In genomic region chr1:2091611-2092604, GRCh38 we compare ENCODE assay signal across 1 cellular context.
A peak's percentile ranks its signal among the peaks of the same experiment; 100 is the strongest.
TF ChIP-seq lines count a peak whose summit lies in the region.

No MANE protein-coding gene starts in this region.

TF ChIP-seq in K562, 482 proteins besides CTCF, POLR2A, EP300 and RAD21 (continued from another document):
- TF ChIP-seq ATF3 (IDR thresholded peaks at IDR 0.05) (no peak), ATF3 (CRISPR knock-in tag; conservative IDR thresholded peaks at IDR 0.05) (no peak), HDAC2 (IDR thresholded peaks at IDR 0.05) (no peak), RCOR1 (IDR thresholded peaks at IDR 0.05; ENCODE audit: borderline replicate concordance in 1 of 2, low read depth in 2 of 2, low read length in 2 of 2) (0 out of 4 replicates have a peak, but pooled peaks of 1 of the 2 experiments have one; percentile 6), MAX (CRISPR knock-in tag; IDR thresholded peaks at IDR 0.05) (peak; percentile 45), SMC3 (conservative IDR thresholded peaks at IDR 0.05; ENCODE audit: insufficient read depth, low read depth, low read length) (peak; percentile 66), RNF2 (IDR thresholded peaks at IDR 0.05) (0 out of 2 replicates have a peak, but pooled peaks have one; percentile 17), MLLT1 (IDR thresholded peaks at IDR 0.05) (peak in 1 of 2 experiments; percentile 14; a peak in 1 of 4 replicates), MYC (IDR thresholded peaks at IDR 0.05; ENCODE audit: low read depth, low read length) (peak; percentile 63), MYC (CRISPR knock-in tag; IDR thresholded peaks at IDR 0.05; ENCODE audit: borderline replicate concordance, low read depth) (no peak), CREB1 (IDR thresholded peaks at IDR 0.05) (no peak), CREB1 (CRISPR knock-in tag; IDR thresholded peaks at IDR 0.05) (peak; percentile 27; the same call in 1 of the 2 replicates), ZFX (CRISPR knock-in tag; IDR thresholded peaks at IDR 0.05) (no peak), XRCC5 (IDR thresholded peaks at IDR 0.05; ENCODE audit: low read depth, low read length) (0 out of 2 replicates have a peak, but pooled peaks have one; percentile 85), MECOM (CRISPR knock-in tag; IDR thresholded peaks at IDR 0.05) (no peak), BCOR (IDR thresholded peaks at IDR 0.05) (0 out of 2 replicates have a peak, but pooled peaks have one; percentile 19)
